8 cellular contexts compared by ENCODE assay signal in genomic region chr2:237674731-237675276, GRCh38. TPM values are rescaled to one million over a fixed set of nuclear protein-coding genes. Genes with fewer than 3 reads are reported as not detected.
DNase-seq lines count a peak whose midpoint lies in the region; ATAC-seq and TF ChIP-seq lines count a peak whose summit lies in the region.

No MANE protein-coding gene starts in this region.

- peak; percentile 31 for TF ChIP-seq POLR2A in GM19099 (IDR thresholded peaks at IDR 0.05; ENCODE audit: extremely low read depth, insufficient read length, low read depth)
- peak in 1 of 2 donors; percentile 43 for TF ChIP-seq POLR2A in suprapubic skin (IDR thresholded peaks at IDR 0.05)

- H3K36me3 ChIP-seq in OCI-LY7 (ENCODE audit: insufficient read depth, low read length) (no peaks in the 10 kb centered on the region), neural progenitor cell (no peaks in the 10 kb centered on the region), suprapubic skin (no peaks in the 10 kb centered on the region)

- peaks cover 3% of the 10 kb centered on the region for H3K27me3 Mint-ChIP-seq in activated T-cell treated with anti-CD3 and anti-CD28 coated beads, Interleukin-2, amount 50 U/mL, for 4 hours (ENCODE audit: low read depth)
- peaks cover 4% of the 10 kb centered on the region for H3K27me3 Mint-ChIP-seq in neural progenitor cell (ENCODE audit: insufficient read depth, low read depth)

- H3K4me2 ChIP-seq in OCI-LY7 (ENCODE audit: low read length) (peak overlapping the region; percentile 93), neural progenitor cell (peak overlapping the region; percentile 49)

- H3K4me3 ChIP-seq in OCI-LY7 (ENCODE audit: low read depth, low read length, poor library complexity, severe bottlenecking) (peak overlapping the region; percentile 65), neural progenitor cell (no peak overlapping the region), suprapubic skin (peak overlapping the region; percentile 23)

- H3K4me1 Mint-ChIP-seq in activated T-cell treated with anti-CD3 and anti-CD28 coated beads, Interleukin-2, amount 50 U/mL, for 4 hours (ENCODE audit: low read depth) = peaks cover 54% of the 10 kb centered on the region
- peaks cover 54% of the 10 kb centered on the region for H3K4me1 Mint-ChIP-seq in neural progenitor cell

- DNase-seq in AG08396 (ENCODE audit: low spot score) (peak; percentile 71), OCI-LY7 (ENCODE audit: low spot score) (peak; percentile 86), fibroblast of peridontal ligament (ENCODE audit: extremely low read depth) (peak; percentile 64), neural progenitor cell (ENCODE audit: low spot score) (peak; percentile 54), suprapubic skin (ENCODE audit: low spot score in 2 of 2) (peak; percentile 91 to 94)
- peak; percentile 64 for DNase-seq in activated T-cell treated with anti-CD3 and anti-CD28 coated beads, Interleukin-2, amount 50 U/mL, for 4 hours

- 9% methylated on average over 16 of the region's 17 CpGs for WGBS in suprapubic skin

- H3K9me3 Mint-ChIP-seq in activated T-cell treated with anti-CD3 and anti-CD28 coated beads, Interleukin-2, amount 50 U/mL, for 4 hours = no peaks in the 10 kb centered on the region
- no peaks in the 10 kb centered on the region for H3K9me3 Mint-ChIP-seq in neural progenitor cell

- H2AFZ ChIP-seq in OCI-LY7 (ENCODE audit: low read length) (peak overlapping the region; percentile 72; the same call in 1 of the 2 replicates), neural progenitor cell (replicated peaks) (peak overlapping the region; percentile 80)

- CTCF ChIA-PET in OCI-LY7 (lab: Charles Lee; ENCODE audit: unreplicated experiment) = interaction anchor here (0.7 to 2.1 kb wide), 4 partner anchors 16 to 33 kb away, joined by 3 to 5 read pairs (median 3); no protein-coding TSS in a partner anchor

- no TSS peak for BruUV-seq in OCI-LY7 (replicated peaks; lab: Mats Ljungman, UMichigan)

- H3K79me2 ChIP-seq in OCI-LY7 (ENCODE audit: insufficient read depth, low read depth, low read length) = no peaks in the 10 kb centered on the region
- no peaks in the 10 kb centered on the region for H3K79me2 ChIP-seq in neural progenitor cell (ENCODE audit: low read depth)

- H3K4me1 ChIP-seq in OCI-LY7 (ENCODE audit: insufficient read depth, low read length, poor library complexity, severe bottlenecking) (peaks cover 86% of the 10 kb centered on the region), neural progenitor cell (peaks cover 14% of the 10 kb centered on the region), suprapubic skin (peaks cover 60% of the 10 kb centered on the region)

- intact Hi-C loops in OCI-LY7 (cut with micrococcal nuclease; ENCODE audit: unreplicated experiment) = loop anchor here (5.0 kb wide), 1 partner anchor 432 kb away; no protein-coding TSS in a partner anchor

- peak; percentile 76 for ATAC-seq in HG03280 (IDR thresholded peaks at IDR 0.05; ENCODE audit: unreplicated experiment)
- peak; percentile 56 to 61 for ATAC-seq in activated T-cell treated with anti-CD3 and anti-CD28 coated beads, Interleukin-2, amount 50 U/mL, for 4 hours

- H3K9me3 ChIP-seq in OCI-LY7 (ENCODE audit: low read length) = no peaks in the 10 kb centered on the region
- no peaks in the 10 kb centered on the region for H3K9me3 ChIP-seq in neural progenitor cell (ENCODE audit: low read depth)
- no peaks in the 10 kb centered on the region for H3K9me3 ChIP-seq in suprapubic skin

- no peak for TF ChIP-seq EP300 in suprapubic skin (IDR thresholded peaks at IDR 0.05)

- peaks cover 6% of the 10 kb centered on the region for H3F3A ChIP-seq in neural progenitor cell (ENCODE audit: low read depth)

- TF ChIP-seq CTCF in OCI-LY7 (conservative IDR thresholded peaks at IDR 0.05; ENCODE audit: low read length) (no peak), neural progenitor cell (IDR thresholded peaks at IDR 0.05) (no peak), suprapubic skin (IDR thresholded peaks at IDR 0.05) (no peak)

- H3K27ac ChIP-seq in OCI-LY7 (ENCODE audit: low read depth, low read length, poor library complexity, severe bottlenecking) (peak overlapping the region; percentile 97), neural progenitor cell (no peak overlapping the region), suprapubic skin (peak overlapping the region; percentile 78)

- no peak overlapping the region for H3K9ac ChIP-seq in neural progenitor cell

- peak overlapping the region; percentile 93 for H3K27ac Mint-ChIP-seq in neural progenitor cell

- POLR2A ChIA-PET in OCI-LY7 (lab: Charles Lee) = interaction anchor here (0.8 to 12.5 kb wide), 6 partner anchors 9 to 55 kb away, joined by 3 to 290 read pairs (median 3); no protein-coding TSS in a partner anchor

- H3K27me3 ChIP-seq in neural progenitor cell = no peaks in the 10 kb centered on the region
- H3K27me3 ChIP-seq in suprapubic skin = no peaks in the 10 kb centered on the region

- H3K9me2 ChIP-seq in OCI-LY7 (ENCODE audit: insufficient read depth, low read length) = no peaks in the 10 kb centered on the region

- peak overlapping the region; percentile 84 for H3K4me3 Mint-ChIP-seq in activated T-cell treated with anti-CD3 and anti-CD28 coated beads, Interleukin-2, amount 50 U/mL, for 4 hours
- H3K4me3 Mint-ChIP-seq in neural progenitor cell = peak overlapping the region; percentile 54

- H3K36me3 Mint-ChIP-seq in activated T-cell treated with anti-CD3 and anti-CD28 coated beads, Interleukin-2, amount 50 U/mL, for 4 hours (ENCODE audit: insufficient read depth) = no peaks in the 10 kb centered on the region
- peaks cover 3% of the 10 kb centered on the region for H3K36me3 Mint-ChIP-seq in neural progenitor cell

- no peaks in the 10 kb centered on the region for H4K20me1 ChIP-seq in OCI-LY7 (ENCODE audit: insufficient read depth, low read length)
- H4K20me1 ChIP-seq in neural progenitor cell (ENCODE audit: low read depth) = no peaks in the 10 kb centered on the region

RNA-seq across cellular contexts. Expression of gene LRRFIP1, which starts 47.4 kb away (rescaled TPM):
- 95.7 and 102 TPM in 2 replicates for total RNA-seq in OCI-LY7 (2014; rRNA removed; shearing (Covaris generic))
- 216 and 246 TPM in 2 replicates for total RNA-seq in OCI-LY7 (2022)
- total RNA-seq in activated T-cell treated with anti-CD3 and anti-CD28 coated beads, Interleukin-2, amount 50 U/mL, for 4 hours = 100 to 1,000 TPM; 160 to 203 (median 169) TPM
- 18.9 and 40.7 TPM in 2 replicates for total RNA-seq in neural progenitor cell (ENCODE audit: low replicate concordance)
- 100 to 1,000 TPM; 100 to 150 (median 109) TPM for total RNA-seq in suprapubic skin
